Comparison of ENCODE assay signal across 19 cellular contexts in the genomic region with DNA sequence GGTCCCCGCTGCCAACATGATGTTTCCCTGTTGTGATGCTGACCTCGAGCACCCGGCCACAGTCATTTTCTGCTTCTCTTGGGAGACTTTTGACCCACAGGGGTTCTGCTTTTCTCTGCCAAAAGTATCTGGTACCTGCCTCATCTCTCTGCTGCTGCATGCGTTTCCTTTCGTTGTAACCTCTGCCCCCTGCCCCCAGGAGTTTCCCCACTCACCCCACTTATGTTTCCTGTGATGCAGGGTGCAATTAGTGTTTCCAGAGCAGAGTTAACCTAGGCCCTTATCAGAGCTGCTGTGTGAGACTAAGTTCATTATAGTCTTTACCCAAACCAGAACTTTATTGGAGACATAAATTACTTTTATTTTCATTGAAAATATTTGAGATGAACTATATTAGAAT.
DNase-seq lines count a peak whose midpoint lies in the region; ATAC-seq and TF ChIP-seq lines count a peak whose summit lies in the region.
"Had no signal": no experiment of that assay in that cellular context is flagged by ENCODE, and none has a peak within 500 bp of the region (broad histone marks: within the 10 kb centered on the region; RNA-seq: fewer than 3 reads in every experiment).

No MANE protein-coding gene starts in this region.

- no peaks in the 10 kb centered on the region for H3K9me3 Mint-ChIP-seq in activated CD4-positive, alpha-beta memory T cell treated with anti-CD3 and anti-CD28 coated beads for 36 hours
- no peaks in the 10 kb centered on the region for H3K9me3 Mint-ChIP-seq in activated CD4-positive, alpha-beta memory T cell treated with anti-CD3 and anti-CD28 coated beads, Interleukin-2, amount 10 ng/mL, durations not matched to agents 7 days and 5 days
- no peaks in the 10 kb centered on the region for H3K9me3 Mint-ChIP-seq in CD4-positive, alpha-beta T cell
- H3K9me3 Mint-ChIP-seq in activated CD8-positive, alpha-beta T cell treated with anti-CD3 and anti-CD28 coated beads for 36 hours, result no peaks in the 10 kb centered on the region
- H3K9me3 Mint-ChIP-seq in naive thymus-derived CD4-positive, alpha-beta T cell, result no peaks in the 10 kb centered on the region

- no peaks in the 10 kb centered on the region for H3K9me3 ChIP-seq in CD4-positive, alpha-beta T cell (ENCODE audit: control insufficient read depth, low read length)
- no peaks in the 10 kb centered on the region for H3K9me3 ChIP-seq in naive thymus-derived CD4-positive, alpha-beta T cell (ENCODE audit: control insufficient read depth in 2 of 3, low read length in 3 of 3)

- H3K36me3 ChIP-seq in naive thymus-derived CD4-positive, alpha-beta T cell (ENCODE audit: control insufficient read depth in 2 of 3, insufficient read depth in 3 of 3, low read length in 3 of 3), result peaks cover 0 to 63% (median 33%) of the 10 kb centered on the region in 3 experiments

- POLR2A ChIA-PET in activated CD4-positive, alpha-beta memory T cell treated with anti-CD3 and anti-CD28 coated beads for 36 hours (lab: Charles Lee), result no interaction called here
- POLR2A ChIA-PET in activated CD4-positive, alpha-beta memory T cell treated with anti-CD3 and anti-CD28 coated beads, Interleukin-2, amount 10 ng/mL, durations not matched to agents 7 days and 5 days (lab: Charles Lee), result no interaction called here
- POLR2A ChIA-PET in CD4-positive, alpha-beta T cell (lab: Charles Lee), result interaction anchor here (0.6 to 1.1 kb wide), 2 partner anchors 18 to 26 kb away, joined by 3 to 5 read pairs; no protein-coding TSS in a partner anchor
- POLR2A ChIA-PET in activated CD8-positive, alpha-beta T cell treated with anti-CD3 and anti-CD28 coated beads for 36 hours (lab: Charles Lee), result interaction anchor here (0.9 kb wide), 1 partner anchor 18 kb away, joined by 4 read pairs; no protein-coding TSS in a partner anchor
- POLR2A ChIA-PET in naive thymus-derived CD4-positive, alpha-beta T cell (lab: Charles Lee), result no interaction called here

- ATAC-seq in CD4-positive, alpha-beta T cell (ENCODE audit: poor library complexity), result peak; percentile 87
- peak; percentile 95 for ATAC-seq in activated CD8-positive, alpha-beta T cell treated with anti-CD3 and anti-CD28 coated beads for 36 hours
- ATAC-seq in naive thymus-derived CD4-positive, alpha-beta T cell, result no peak
- ATAC-seq: HepG2, PC-3 had no signal

- no peak overlapping the region for H3K27ac Mint-ChIP-seq in activated CD4-positive, alpha-beta memory T cell treated with anti-CD3 and anti-CD28 coated beads for 36 hours
- H3K27ac Mint-ChIP-seq in activated CD4-positive, alpha-beta memory T cell treated with anti-CD3 and anti-CD28 coated beads, Interleukin-2, amount 10 ng/mL, durations not matched to agents 7 days and 5 days, result no peak overlapping the region
- H3K27ac Mint-ChIP-seq in CD4-positive, alpha-beta T cell, result peak overlapping the region; percentile 69
- peak overlapping the region; percentile 83 for H3K27ac Mint-ChIP-seq in activated CD8-positive, alpha-beta T cell treated with anti-CD3 and anti-CD28 coated beads for 36 hours
- H3K27ac Mint-ChIP-seq in naive thymus-derived CD4-positive, alpha-beta T cell, result peak overlapping the region in 6 of 9 donors; percentile 57 to 71 (median 68)

- H3K27ac ChIP-seq in CD4-positive, alpha-beta T cell (ENCODE audit: low read depth, low read length), result no peak overlapping the region
- no peak overlapping the region for H3K27ac ChIP-seq in naive thymus-derived CD4-positive, alpha-beta T cell (ENCODE audit: low read depth, low read length)
- H3K27ac ChIP-seq: C4-2B, KMS-11, RWPE1 had no signal

- intact Hi-C loops in activated CD4-positive, alpha-beta memory T cell treated with anti-CD3 and anti-CD28 coated beads for 36 hours (cut with micrococcal nuclease), result no loop called here
- intact Hi-C loops in CD4-positive, alpha-beta T cell (cut with DNase I, micrococcal nuclease), result no loop called here
- intact Hi-C loops in activated CD8-positive, alpha-beta T cell treated with anti-CD3 and anti-CD28 coated beads for 36 hours (cut with micrococcal nuclease), result no loop called here
- intact Hi-C loops in naive thymus-derived CD4-positive, alpha-beta T cell (cut with micrococcal nuclease), result no loop called here

- peak; percentile 22 for DNase-seq in activated CD4-positive, alpha-beta memory T cell treated with anti-CD3 and anti-CD28 coated beads for 36 hours
- no peak for DNase-seq in activated CD4-positive, alpha-beta memory T cell treated with anti-CD3 and anti-CD28 coated beads, Interleukin-2, amount 10 ng/mL, durations not matched to agents 7 days and 5 days
- DNase-seq in CD4-positive, alpha-beta T cell, result no peak
- peak; percentile 61 for DNase-seq in activated CD8-positive, alpha-beta T cell treated with anti-CD3 and anti-CD28 coated beads for 36 hours
- no peak for DNase-seq in naive thymus-derived CD4-positive, alpha-beta T cell
- DNase-seq in GM13976 (ENCODE audit: low spot score), result no peak
- DNase-seq in KG1 (lab: John Stamatoyannopoulos, UW), result no peak
- DNase-seq: Calu3, DMS53, H7, NCI-H1436 treated with DMSO at 0.1 percent for 48 hours, NCI-H2081 treated with DMSO at 0.1 percent for 48 hours, NCI-H510A, NCI-H774, PC-3 had no signal

- no peak overlapping the region for H3K4me3 Mint-ChIP-seq in activated CD4-positive, alpha-beta memory T cell treated with anti-CD3 and anti-CD28 coated beads for 36 hours
- H3K4me3 Mint-ChIP-seq in activated CD4-positive, alpha-beta memory T cell treated with anti-CD3 and anti-CD28 coated beads, Interleukin-2, amount 10 ng/mL, durations not matched to agents 7 days and 5 days, result no peak overlapping the region
- H3K4me3 Mint-ChIP-seq in CD4-positive, alpha-beta T cell, result no peak overlapping the region
- no peak overlapping the region for H3K4me3 Mint-ChIP-seq in activated CD8-positive, alpha-beta T cell treated with anti-CD3 and anti-CD28 coated beads for 36 hours
- H3K4me3 Mint-ChIP-seq in naive thymus-derived CD4-positive, alpha-beta T cell, result peak overlapping the region in 1 of 10 donors; percentile 43

- TF ChIP-seq CTCF in CD4-positive, alpha-beta T cell (IDR thresholded peaks at IDR 0.05), result no peak
- TF ChIP-seq CTCF in activated CD8-positive, alpha-beta T cell treated with anti-CD3 and anti-CD28 coated beads for 36 hours (IDR thresholded peaks at IDR 0.05), result no peak
- no peak for TF ChIP-seq CTCF in GM13976 (IDR thresholded peaks at IDR 0.05; ENCODE audit: borderline replicate concordance, control extremely low read depth, extremely low read depth, insufficient read depth, missing control alignments)

- H3K4me1 Mint-ChIP-seq in activated CD4-positive, alpha-beta memory T cell treated with anti-CD3 and anti-CD28 coated beads for 36 hours (ENCODE audit: low read depth), result peaks cover 12% of the 10 kb centered on the region
- H3K4me1 Mint-ChIP-seq in activated CD4-positive, alpha-beta memory T cell treated with anti-CD3 and anti-CD28 coated beads, Interleukin-2, amount 10 ng/mL, durations not matched to agents 7 days and 5 days, result peaks cover 7% of the 10 kb centered on the region
- peaks cover 31% of the 10 kb centered on the region for H3K4me1 Mint-ChIP-seq in CD4-positive, alpha-beta T cell (ENCODE audit: low read depth)
- peaks cover 25% of the 10 kb centered on the region for H3K4me1 Mint-ChIP-seq in activated CD8-positive, alpha-beta T cell treated with anti-CD3 and anti-CD28 coated beads for 36 hours (ENCODE audit: low read depth)
- H3K4me1 Mint-ChIP-seq in naive thymus-derived CD4-positive, alpha-beta T cell, result peaks cover 8 to 23% (median 14%) of the 10 kb centered on the region in 7 donors

- no peak overlapping the region for H3K4me3 ChIP-seq in naive thymus-derived CD4-positive, alpha-beta T cell (ENCODE audit: low read length)

- peaks cover 9% of the 10 kb centered on the region for H3K36me3 Mint-ChIP-seq in activated CD4-positive, alpha-beta memory T cell treated with anti-CD3 and anti-CD28 coated beads for 36 hours
- peaks cover 49% of the 10 kb centered on the region for H3K36me3 Mint-ChIP-seq in activated CD4-positive, alpha-beta memory T cell treated with anti-CD3 and anti-CD28 coated beads, Interleukin-2, amount 10 ng/mL, durations not matched to agents 7 days and 5 days (ENCODE audit: low read depth)
- peaks cover 82% of the 10 kb centered on the region for H3K36me3 Mint-ChIP-seq in CD4-positive, alpha-beta T cell (ENCODE audit: low read depth)
- H3K36me3 Mint-ChIP-seq in activated CD8-positive, alpha-beta T cell treated with anti-CD3 and anti-CD28 coated beads for 36 hours (ENCODE audit: low read depth), result peaks cover 13% of the 10 kb centered on the region
- peaks cover 17 to 72% (median 43%) of the 10 kb centered on the region in 5 donors for H3K36me3 Mint-ChIP-seq in naive thymus-derived CD4-positive, alpha-beta T cell

- CTCF ChIA-PET in activated CD4-positive, alpha-beta memory T cell treated with anti-CD3 and anti-CD28 coated beads for 36 hours (lab: Charles Lee), result no interaction called here
- CTCF ChIA-PET in activated CD4-positive, alpha-beta memory T cell treated with anti-CD3 and anti-CD28 coated beads, Interleukin-2, amount 10 ng/mL, durations not matched to agents 7 days and 5 days (lab: Charles Lee), result no interaction called here
- CTCF ChIA-PET in CD4-positive, alpha-beta T cell (lab: Charles Lee), result no interaction called here
- CTCF ChIA-PET in activated CD8-positive, alpha-beta T cell treated with anti-CD3 and anti-CD28 coated beads for 36 hours (lab: Charles Lee), result no interaction called here
- CTCF ChIA-PET in naive thymus-derived CD4-positive, alpha-beta T cell (lab: Charles Lee), result no interaction called here

- no peaks in the 10 kb centered on the region for H3K27me3 ChIP-seq in CD4-positive, alpha-beta T cell (ENCODE audit: control insufficient read depth, insufficient read depth, low read length)
- H3K27me3 ChIP-seq in naive thymus-derived CD4-positive, alpha-beta T cell (ENCODE audit: control insufficient read depth in 2 of 2, insufficient read depth in 2 of 2, low read length in 2 of 2), result no peaks in the 10 kb centered on the region

- in situ Hi-C loops in GM13976 (cut with MboI; ENCODE audit: low sequenced_read_pairs, unreplicated experiment), result no loop called here

- no peaks in the 10 kb centered on the region for H3K4me1 ChIP-seq in naive thymus-derived CD4-positive, alpha-beta T cell (ENCODE audit: control insufficient read depth in 2 of 2, insufficient read depth in 2 of 2, low read length in 2 of 2)

- H3K27me3 Mint-ChIP-seq in activated CD4-positive, alpha-beta memory T cell treated with anti-CD3 and anti-CD28 coated beads for 36 hours, result no peaks in the 10 kb centered on the region
- no peaks in the 10 kb centered on the region for H3K27me3 Mint-ChIP-seq in activated CD4-positive, alpha-beta memory T cell treated with anti-CD3 and anti-CD28 coated beads, Interleukin-2, amount 10 ng/mL, durations not matched to agents 7 days and 5 days
- H3K27me3 Mint-ChIP-seq in CD4-positive, alpha-beta T cell, result no peaks in the 10 kb centered on the region
- H3K27me3 Mint-ChIP-seq in activated CD8-positive, alpha-beta T cell treated with anti-CD3 and anti-CD28 coated beads for 36 hours, result no peaks in the 10 kb centered on the region
- no peaks in the 10 kb centered on the region for H3K27me3 Mint-ChIP-seq in naive thymus-derived CD4-positive, alpha-beta T cell

Comparison
In these comparisons a context has a peak if more than half of its experiments do, and no peak if none do; other contexts are left out.
1. DNase-seq: peak in activated CD4-positive, alpha-beta memory T cell treated with anti-CD3 and anti-CD28 coated beads for 36 hours (single experiment) and activated CD8-positive, alpha-beta T cell treated with anti-CD3 and anti-CD28 coated beads for 36 hours (single experiment); none in activated CD4-positive, alpha-beta memory T cell treated with anti-CD3 and anti-CD28 coated beads, Interleukin-2, amount 10 ng/mL, durations not matched to agents 7 days and 5 days (single experiment), CD4-positive, alpha-beta T cell (0 of 10), naive thymus-derived CD4-positive, alpha-beta T cell (0 of 9), GM13976 (single experiment) and KG1 (single experiment).
2. H3K27ac Mint-ChIP-seq: peak in CD4-positive, alpha-beta T cell (single experiment), activated CD8-positive, alpha-beta T cell treated with anti-CD3 and anti-CD28 coated beads for 36 hours (single experiment) and naive thymus-derived CD4-positive, alpha-beta T cell (6 of 9); none in activated CD4-positive, alpha-beta memory T cell treated with anti-CD3 and anti-CD28 coated beads for 36 hours (single experiment) and activated CD4-positive, alpha-beta memory T cell treated with anti-CD3 and anti-CD28 coated beads, Interleukin-2, amount 10 ng/mL, durations not matched to agents 7 days and 5 days (single experiment).
3. POLR2A ChIA-PET loops: an anchor here in CD4-positive, alpha-beta T cell (0.6 to 1.1 kb wide) and activated CD8-positive, alpha-beta T cell treated with anti-CD3 and anti-CD28 coated beads for 36 hours (0.9 kb wide); none called in activated CD4-positive, alpha-beta memory T cell treated with anti-CD3 and anti-CD28 coated beads for 36 hours, activated CD4-positive, alpha-beta memory T cell treated with anti-CD3 and anti-CD28 coated beads, Interleukin-2, amount 10 ng/mL, durations not matched to agents 7 days and 5 days and naive thymus-derived CD4-positive, alpha-beta T cell.